In genomic region chr12:70366581-70367267, GRCh38 we compare ENCODE assay signal across 8 cellular contexts. TPM values are rescaled to one million over a fixed set of nuclear protein-coding genes. Genes with fewer than 3 reads are reported as not detected.
DNase-seq lines count a peak whose midpoint lies in the region; ATAC-seq, FAIRE-seq and TF ChIP-seq lines count a peak whose summit lies in the region.

No MANE protein-coding gene starts in this region.

- H3K4me3 Mint-ChIP-seq in stimulated activated effector memory CD8-positive, alpha-beta T cell treated with anti-CD3 and anti-CD28 coated beads, Interleukin-12 subunit alpha, Interleukin-12 subunit beta, amount 100 ng/mL, for 72 hours, result peak overlapping the region; percentile 95

- H3K9me3 ChIP-seq in A549 (no peaks in the 10 kb centered on the region), mucosa of descending colon (no peaks in the 10 kb centered on the region)
- no peaks in the 10 kb centered on the region for H3K9me3 ChIP-seq in effector memory CD4-positive, alpha-beta T cell (ENCODE audit: control insufficient read depth, low read length)

- H3K4me3 ChIP-seq in A549 (peak overlapping the region; percentile 79), mucosa of descending colon (peak overlapping the region; percentile 33)
- peak overlapping the region; percentile 61 for H3K4me3 ChIP-seq in effector memory CD4-positive, alpha-beta T cell (ENCODE audit: insufficient read depth, low read depth, low read length, poor library complexity, severe bottlenecking)

- H3K27ac Mint-ChIP-seq in stimulated activated effector memory CD8-positive, alpha-beta T cell treated with anti-CD3 and anti-CD28 coated beads, Interleukin-12 subunit alpha, Interleukin-12 subunit beta, amount 100 ng/mL, for 72 hours, result peak overlapping the region; percentile 56

- intact Hi-C loops in mucosa of descending colon (cut with DNase I, micrococcal nuclease), result loop anchor here in 1 of 2 donors (10.0 kb wide), 1 partner anchor 122 kb away; the partner anchor contains the start of gene CNOT2

- FAIRE-seq in A549 (lab: Jason Lieb, UNC), result no peak

- peak overlapping the region in 1 of 2 experiments; percentile 69; a peak in 3 of 6 replicates for H3K27ac ChIP-seq in A549
- H3K27ac ChIP-seq in effector memory CD4-positive, alpha-beta T cell (ENCODE audit: insufficient read depth, low read length, poor library complexity, severe bottlenecking), result peak overlapping the region; percentile 37

- H3K4me1 ChIP-seq in A549, result peaks cover 12% of the 10 kb centered on the region; the same call in 2 of the 3 replicates
- H3K4me1 ChIP-seq in effector memory CD4-positive, alpha-beta T cell (ENCODE audit: control insufficient read depth, insufficient read depth, low read length, poor library complexity, severe bottlenecking), result peaks cover 18% of the 10 kb centered on the region
- peaks cover 14% of the 10 kb centered on the region for H3K4me1 ChIP-seq in mucosa of descending colon (ENCODE audit: low read depth)

- H3K36me3 Mint-ChIP-seq in stimulated activated effector memory CD8-positive, alpha-beta T cell treated with anti-CD3 and anti-CD28 coated beads, Interleukin-12 subunit alpha, Interleukin-12 subunit beta, amount 100 ng/mL, for 72 hours, result no peaks in the 10 kb centered on the region

- no peaks in the 10 kb centered on the region for H3K9me3 Mint-ChIP-seq in stimulated activated effector memory CD8-positive, alpha-beta T cell treated with anti-CD3 and anti-CD28 coated beads, Interleukin-12 subunit alpha, Interleukin-12 subunit beta, amount 100 ng/mL, for 72 hours

- whole genome bisulfite sequencing in A549 (ENCODE audit: missing lambda C conversion rate), result 13% methylated on average over 22 of the region's 71 CpGs

- peak overlapping the region; percentile 100 for H3K4me2 ChIP-seq in A549

- peaks cover 19% of the 10 kb centered on the region for H3K4me1 Mint-ChIP-seq in stimulated activated effector memory CD8-positive, alpha-beta T cell treated with anti-CD3 and anti-CD28 coated beads, Interleukin-12 subunit alpha, Interleukin-12 subunit beta, amount 100 ng/mL, for 72 hours

- CTCF ChIA-PET in A549 (lab: Yijun Ruan, JAX), result interaction anchor here (1.7 kb wide), 1 partner anchor 466 kb away, joined by 5 read pairs; no protein-coding TSS in a partner anchor

- TF ChIP-seq RAD21 in A549 (conservative IDR thresholded peaks at IDR 0.05 in 1 of 2, IDR thresholded peaks at IDR 0.05 in 1 of 2), result no peak

- POLR2A ChIA-PET in A549 (lab: Yijun Ruan, JAX), result interaction anchor here (1.1 kb wide), 1 partner anchor 9 kb away, joined by 3 read pairs; no protein-coding TSS in a partner anchor

- DNase-seq in A549 (ENCODE audit: low read depth in 1 of 2, low spot score in 1 of 2) (peak; percentile 14 to 44), NCI-H526 (lab: John Stamatoyannopoulos, UW) (peak; percentile 80 to 92), mucosa of descending colon (peak; percentile 39 to 66 (median 55))
- DNase-seq in activated CD8-positive, alpha-beta memory T cell treated with anti-CD3 and anti-CD28 coated beads for 24 hours, result peak; percentile 84
- peak; percentile 18 to 47 (median 44) for DNase-seq in effector memory CD4-positive, alpha-beta T cell
- DNase-seq in stimulated activated effector memory CD8-positive, alpha-beta T cell treated with anti-CD3 and anti-CD28 coated beads, Interleukin-12 subunit alpha, Interleukin-12 subunit beta, amount 100 ng/mL, for 72 hours (ENCODE audit: low spot score in 2 of 2), result peak; percentile 29 to 64

- TF ChIP-seq POLR2A in A549 (IDR thresholded peaks at IDR 0.05; ENCODE audit: low read length), result no peak

- no peak for TF ChIP-seq EP300 in A549 (IDR thresholded peaks at IDR 0.05)

- ATAC-seq in A549 (peak; percentile 40 to 60), GM18520 (IDR thresholded peaks at IDR 0.05; ENCODE audit: unreplicated experiment) (peak; percentile 17), HG03066 (IDR thresholded peaks at IDR 0.05; ENCODE audit: low read depth, unreplicated experiment) (peak; percentile 33), mucosa of descending colon (peak; percentile 61)
- peak; percentile 75 for ATAC-seq in stimulated activated effector memory CD8-positive, alpha-beta T cell treated with anti-CD3 and anti-CD28 coated beads, Interleukin-12 subunit alpha, Interleukin-12 subunit beta, amount 100 ng/mL, for 72 hours

- H3K36me3 ChIP-seq in effector memory CD4-positive, alpha-beta T cell (ENCODE audit: control insufficient read depth, insufficient read depth, low read length), result no peaks in the 10 kb centered on the region
- H3K36me3 ChIP-seq in mucosa of descending colon (ENCODE audit: low read depth), result no peaks in the 10 kb centered on the region

- H3K27me3 ChIP-seq in effector memory CD4-positive, alpha-beta T cell (replicated peaks; ENCODE audit: control insufficient read depth, insufficient read depth, low read length, poor library complexity, severe bottlenecking), result peaks cover 5% of the 10 kb centered on the region

- no peak for TF ChIP-seq CTCF in A549 (IDR thresholded peaks at IDR 0.05)
- TF ChIP-seq CTCF in mucosa of descending colon (IDR thresholded peaks at IDR 0.05), result no peak

TF ChIP-seq in A549, 52 proteins besides CTCF, POLR2A, EP300 and RAD21:
- 0 out of 2 replicates have a peak, but pooled peaks have one; percentile 18 for TF ChIP-seq MAX (IDR thresholded peaks at IDR 0.05)
- no peak; the same call in 1 of the 2 replicates for TF ChIP-seq RNF2 (IDR thresholded peaks at IDR 0.05; ENCODE audit: borderline replicate concordance, low read depth)
- peak; percentile 52 for TF ChIP-seq E2F6 (IDR thresholded peaks at IDR 0.05; ENCODE audit: borderline replicate concordance, low read depth)

RNA-seq across cellular contexts. Expression of gene KCNMB4, which starts 0.6 kb away (rescaled TPM):
- polyA plus RNA-seq in A549 (2011; rRNA removed) (0.13 TPM in 2 replicates), A549 (2017; fragmentation: RNase III; extraction: RNeasy Plus Mini Kit Qiagen cat#74134 plus additional on column Dnase treatment) (0.04 to 0.08 TPM (median 0.08 TPM) in 3 replicates)
- 0.04 and 0.05 TPM in 2 replicates for polyA plus RNA-seq in A549 (2012; cell fraction: cytosol; rRNA removed)
- 0.02 and 0.06 TPM in 2 replicates for polyA plus RNA-seq in A549 (2012; cell fraction: nucleus; rRNA removed)
- 0.08 and 0.10 TPM in 2 replicates for polyA minus RNA-seq in A549 (2011; rRNA and poly(A)+ RNA removed)
- 1 to 10 TPM in 2 of 3 donors, under 1 TPM in 1; 0.52 to 7.4 (median 1.0) TPM for total RNA-seq in mucosa of descending colon

Comparison
In these comparisons a context has a peak if more than half of its experiments do, and no peak if none do; other contexts are left out.
1. ATAC-seq: peak in every context shown above with its lines; median percentile 75 in stimulated activated effector memory CD8-positive, alpha-beta T cell treated with anti-CD3 and anti-CD28 coated beads, Interleukin-12 subunit alpha, Interleukin-12 subunit beta, amount 100 ng/mL, for 72 hours; 61 in mucosa of descending colon; 50 in A549; 33 in HG03066; 17 in GM18520.
2. DNase-seq: peak in every context shown above with its lines; median percentile 86 in NCI-H526; 84 in activated CD8-positive, alpha-beta memory T cell treated with anti-CD3 and anti-CD28 coated beads for 24 hours; 55 in mucosa of descending colon; 46 in stimulated activated effector memory CD8-positive, alpha-beta T cell treated with anti-CD3 and anti-CD28 coated beads, Interleukin-12 subunit alpha, Interleukin-12 subunit beta, amount 100 ng/mL, for 72 hours; 44 in effector memory CD4-positive, alpha-beta T cell; 29 in A549.